ENCODE assay signal across 26 cellular contexts in the genomic region with DNA sequence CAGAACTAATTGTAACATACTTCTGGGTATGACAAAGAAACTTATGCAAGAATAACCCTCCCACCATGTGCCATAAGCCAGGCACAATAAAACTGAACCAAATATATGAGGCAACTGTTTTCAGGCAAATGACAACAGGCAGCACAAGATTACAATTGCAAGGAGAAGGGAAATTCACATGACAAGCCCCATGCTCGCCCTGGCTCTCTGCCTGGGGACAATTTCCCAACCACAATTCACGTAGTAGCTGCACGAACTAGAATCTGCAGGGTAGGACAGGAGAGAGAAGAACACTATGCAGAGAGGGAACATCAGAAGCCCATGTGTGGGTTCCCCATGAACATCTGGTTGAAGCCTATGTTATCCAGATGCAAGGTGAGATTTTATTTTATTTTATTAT.
"Had no signal": no experiment of that assay in that cellular context is flagged by ENCODE, and none has a peak within 500 bp of the region (broad histone marks: within the 10 kb centered on the region; RNA-seq: fewer than 3 reads in every experiment).

No MANE protein-coding gene starts in this region.

- H3K27ac Mint-ChIP-seq: activated CD4-positive, alpha-beta memory T cell treated with anti-CD3 and anti-CD28 coated beads, Interleukin-2, amount 10 ng/mL, durations not matched to agents 7 days and 5 days; activated CD4-positive, alpha-beta T cell treated with anti-CD3 and anti-CD28 coated beads, Interleukin-2, amount 10 ng/mL, durations not matched to agents 7 days and 5 days; activated naive CD8-positive, alpha-beta T cell; activated T-helper 17 cell treated with anti-CD3 and anti-CD28 coated beads, Interleukin-2, amount 50 U/mL, for 72 hours; effector memory CD8-positive, alpha-beta T cell; WTC11 had no signal

- H3K27me3 ChIP-seq: body of pancreas had no signal

- H3K4me1 ChIP-seq: body of pancreas, heart left ventricle had no signal

- H3K4me1 Mint-ChIP-seq: activated CD4-positive, alpha-beta memory T cell treated with anti-CD3 and anti-CD28 coated beads, Interleukin-2, amount 10 ng/mL, durations not matched to agents 7 days and 5 days; activated CD4-positive, alpha-beta T cell treated with anti-CD3 and anti-CD28 coated beads, Interleukin-2, amount 10 ng/mL, durations not matched to agents 7 days and 5 days; activated T-helper 17 cell treated with anti-CD3 and anti-CD28 coated beads, Interleukin-2, amount 50 U/mL, for 72 hours had no signal

- H3K9me3 ChIP-seq: body of pancreas had no signal

- H3K4me3 ChIP-seq: body of pancreas, heart left ventricle had no signal

- ATAC-seq: activated T-cell treated with anti-CD3 and anti-CD28 coated beads, Interleukin-2, amount 50 U/mL, for 4 hours; activated T-helper 17 cell treated with anti-CD3 and anti-CD28 coated beads, Interleukin-2, amount 50 U/mL, for 72 hours; body of pancreas; effector memory CD8-positive, alpha-beta T cell; heart left ventricle; WTC11 had no signal

- H3K36me3 Mint-ChIP-seq: activated naive CD8-positive, alpha-beta T cell had no signal

- DNase-seq: activated CD4-positive, alpha-beta memory T cell treated with anti-CD3 and anti-CD28 coated beads, Interleukin-2, amount 10 ng/mL, durations not matched to agents 7 days and 5 days; activated CD4-positive, alpha-beta T cell treated with anti-CD3 and anti-CD28 coated beads for 1 hour; activated CD4-positive, alpha-beta T cell treated with anti-CD3 and anti-CD28 coated beads for 4 hours; activated CD4-positive, alpha-beta T cell treated with anti-CD3 and anti-CD28 coated beads, Interleukin-2, amount 10 ng/mL, durations not matched to agents 7 days and 5 days; activated CD4-positive, alpha-beta T cell treated with anti-CD3 and anti-CD28 coated beads, Interleukin-2, amount 50 U/mL, for 4 hours; activated effector memory CD4-positive, alpha-beta T cell treated with Interleukin-2 at 50 U/mL for 16 hours; activated gamma-delta T cell treated with Interleukin-2 at 50 U/mL for 16 hours; activated naive CD4-positive, alpha-beta T cell treated with anti-CD3 and anti-CD28 coated beads, Interleukin-2, amount 50 U/mL, for 16 hours; activated naive CD4-positive, alpha-beta T cell treated with Interleukin-2 at 50 U/mL for 16 hours; activated T-cell treated with anti-CD3 and anti-CD28 coated beads, Interleukin-2, amount 50 U/mL, for 4 hours; amygdala; aorta; body of pancreas; cortex of kidney; dermis blood vessel endothelial cell; effector CD4-positive, alpha-beta T cell; effector memory CD8-positive, alpha-beta T cell; erythroblast; foreskin fibroblast; glutamatergic neuron; heart left ventricle; T-helper 2 cell had no signal

- H3K27ac ChIP-seq: body of pancreas, heart left ventricle, VCaP had no signal

- H3K27me3 Mint-ChIP-seq: activated CD4-positive, alpha-beta memory T cell treated with anti-CD3 and anti-CD28 coated beads, Interleukin-2, amount 10 ng/mL, durations not matched to agents 7 days and 5 days; activated CD4-positive, alpha-beta T cell treated with anti-CD3 and anti-CD28 coated beads, Interleukin-2, amount 10 ng/mL, durations not matched to agents 7 days and 5 days; activated T-helper 17 cell treated with anti-CD3 and anti-CD28 coated beads, Interleukin-2, amount 50 U/mL, for 72 hours; effector memory CD8-positive, alpha-beta T cell had no signal

- H3K36me3 ChIP-seq: heart left ventricle had no signal

- H3K4me3 Mint-ChIP-seq: activated CD4-positive, alpha-beta memory T cell treated with anti-CD3 and anti-CD28 coated beads, Interleukin-2, amount 10 ng/mL, durations not matched to agents 7 days and 5 days; activated CD4-positive, alpha-beta T cell treated with anti-CD3 and anti-CD28 coated beads, Interleukin-2, amount 10 ng/mL, durations not matched to agents 7 days and 5 days; activated naive CD8-positive, alpha-beta T cell; activated T-cell treated with anti-CD3 and anti-CD28 coated beads, Interleukin-2, amount 50 U/mL, for 4 hours; activated T-helper 17 cell treated with anti-CD3 and anti-CD28 coated beads, Interleukin-2, amount 50 U/mL, for 72 hours; effector memory CD8-positive, alpha-beta T cell; WTC11 had no signal

- H3K9me3 Mint-ChIP-seq: activated CD4-positive, alpha-beta T cell treated with anti-CD3 and anti-CD28 coated beads, Interleukin-2, amount 10 ng/mL, durations not matched to agents 7 days and 5 days had no signal
